ENCODE assay signal across 8 cellular contexts in the genomic region with DNA sequence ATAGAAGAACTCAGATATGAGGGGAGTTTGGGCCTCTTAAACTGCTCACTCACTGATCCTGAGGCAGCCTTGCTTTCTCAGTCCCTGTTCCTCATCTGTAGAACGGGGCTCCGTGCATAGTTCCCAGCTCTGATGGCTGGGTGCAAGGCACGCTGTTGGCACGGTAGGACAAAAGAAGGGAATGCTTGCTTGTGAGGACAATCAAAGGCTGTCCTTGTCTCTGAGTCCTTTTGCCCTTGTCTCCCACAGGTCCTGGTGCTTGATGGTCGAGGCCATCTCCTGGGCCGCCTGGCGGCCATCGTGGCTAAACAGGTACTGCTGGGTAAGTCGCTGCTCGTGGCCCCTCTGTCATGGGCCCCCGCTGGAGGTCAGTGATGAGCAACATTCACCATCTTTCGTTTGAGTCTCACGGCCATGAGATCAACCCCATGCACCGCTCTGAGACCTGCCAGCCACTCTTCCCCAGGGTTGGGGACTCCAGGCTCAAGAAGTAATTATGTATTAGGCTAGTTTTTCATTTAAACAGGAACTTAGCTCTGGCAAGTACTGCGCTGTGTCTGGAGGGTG. TPM values are rescaled to one million over a fixed set of nuclear protein-coding genes. Genes with fewer than 3 reads are reported as not detected.
DNase-seq lines count a peak whose midpoint lies in the region; ATAC-seq and TF ChIP-seq lines count a peak whose summit lies in the region.

No MANE protein-coding gene starts in this region.

- H3K4me1 ChIP-seq in fibroblast of lung (ENCODE audit: control insufficient read depth, extremely low read depth, insufficient read depth, low read length) (peaks cover 10% of the 10 kb centered on the region), mucosa of descending colon (ENCODE audit: low read depth) (peaks cover 21% of the 10 kb centered on the region)

- H3K79me2 ChIP-seq in SU-DHL-6 (ENCODE audit: insufficient read depth, low read length) (peaks cover 33% of the 10 kb centered on the region), fibroblast of lung (ENCODE audit: control insufficient read depth, insufficient read depth, low read length) (peaks cover 40% of the 10 kb centered on the region)

- H3K36me3 ChIP-seq in SU-DHL-6 (ENCODE audit: low read length) (peaks cover 35% of the 10 kb centered on the region), fibroblast of lung (ENCODE audit: control insufficient read depth, insufficient read depth, low read length) (peaks cover 27% of the 10 kb centered on the region), mucosa of descending colon (ENCODE audit: low read depth) (peaks cover 15% of the 10 kb centered on the region)

- peak overlapping the region; percentile 84 for H3K4me2 ChIP-seq in SU-DHL-6 (ENCODE audit: low read depth, low read length, poor library complexity, severe bottlenecking)
- peak overlapping the region; percentile 86 for H3K4me2 ChIP-seq in fibroblast of lung (ENCODE audit: extremely low read depth, insufficient read depth, low read length)

- H3K9me3 ChIP-seq in SU-DHL-6 (ENCODE audit: insufficient read depth, low read length) (no peaks in the 10 kb centered on the region), fibroblast of lung (ENCODE audit: control insufficient read depth, insufficient read depth, low read depth, low read length) (no peaks in the 10 kb centered on the region), mucosa of descending colon (no peaks in the 10 kb centered on the region)

- ATAC-seq in HG03354 (IDR thresholded peaks at IDR 0.05; ENCODE audit: poor library complexity, severe bottlenecking, unreplicated experiment) (no peak), GM18873 (IDR thresholded peaks at IDR 0.05; ENCODE audit: low FRiP score, unreplicated experiment) (no peak), mucosa of descending colon (no peak)

- intact Hi-C loops in mucosa of descending colon (cut with DNase I, micrococcal nuclease), result no loop called here

- DNase-seq in DMS53 (lab: John Stamatoyannopoulos, UW) (peak; percentile 40), DMS53 treated with DMSO at 0.1 percent for 48 hours (lab: John Stamatoyannopoulos, UW; ENCODE audit: unreplicated experiment) (no peak), fibroblast of lung (ENCODE audit: low read depth in 2 of 2) (no peak), mucosa of descending colon (no peak)
- peak; percentile 55 to 63 for DNase-seq in stimulated activated CD4-positive, alpha-beta T cell treated with anti-CD3 and anti-CD28 coated beads, Interleukin-2, amount 100 ng/mL, for 24 hours

- TF ChIP-seq CTCF in SU-DHL-6 (IDR thresholded peaks at IDR 0.05; ENCODE audit: insufficient read depth, low read length, poor library complexity, severe bottlenecking) (peak; percentile 46), fibroblast of lung (conservative IDR thresholded peaks at IDR 0.05 in 1 of 2, IDR thresholded peaks at IDR 0.05 in 1 of 2; ENCODE audit: low read depth in 1 of 2, low read length in 2 of 2) (no peak), mucosa of descending colon (IDR thresholded peaks at IDR 0.05) (no peak)

- H3K9me2 ChIP-seq in SU-DHL-6 (replicated peaks; ENCODE audit: insufficient read depth, low read length), result no peaks in the 10 kb centered on the region

- H3K4me3 ChIP-seq in SU-DHL-6 (ENCODE audit: insufficient read depth, low read length, poor library complexity, severe bottlenecking) (peak overlapping the region; percentile 98), fibroblast of lung (replicated peaks in 1 of 4; ENCODE audit: control extremely low read depth in 1 of 4, insufficient read depth in 1 of 4, low read depth in 3 of 4, low read length in 4 of 4) (peak overlapping the region; percentile 77 to 95 (median 85)), mucosa of descending colon (no peak overlapping the region)

- H3K9ac ChIP-seq in SU-DHL-6 (ENCODE audit: low read length), result peak overlapping the region; percentile 100
- H3K9ac ChIP-seq in fibroblast of lung (ENCODE audit: insufficient read depth, low read length), result peak overlapping the region; percentile 32

- H4K20me1 ChIP-seq in SU-DHL-6 (ENCODE audit: low read depth, low read length), result no peaks in the 10 kb centered on the region; the same call in 1 of the 2 replicates
- peaks cover 4% of the 10 kb centered on the region for H4K20me1 ChIP-seq in fibroblast of lung (ENCODE audit: control insufficient read depth, extremely low read depth, insufficient read depth, low read length)

- peaks cover 69% of the 10 kb centered on the region for H3F3A ChIP-seq in SU-DHL-6 (ENCODE audit: insufficient read depth)

- no peak overlapping the region for H2AFZ ChIP-seq in SU-DHL-6 (ENCODE audit: low read depth, low read length, severe bottlenecking)
- H2AFZ ChIP-seq in fibroblast of lung (ENCODE audit: low read length), result no peak overlapping the region

- H3K27me3 ChIP-seq in SU-DHL-6 (ENCODE audit: low read length) (no peaks in the 10 kb centered on the region), fibroblast of lung (ENCODE audit: control insufficient read depth, insufficient read depth, low read length) (no peaks in the 10 kb centered on the region)

- H3K27ac ChIP-seq in SU-DHL-6 (ENCODE audit: low read depth, low read length) (peak overlapping the region; percentile 91), fibroblast of lung (ENCODE audit: insufficient read depth, low read length) (peak overlapping the region; percentile 90)

RNA-seq across cellular contexts. Expression of a gene that starts 2.3 kb away (rescaled TPM):
- total RNA-seq in fibroblast of lung, result 3,385 and 5,250 TPM in 2 replicates
- polyA plus RNA-seq in fibroblast of lung, result 1,345 and 1,418 TPM in 2 replicates
- polyA plus RNA-seq in fibroblast of lung (2012), result 3,489 and 4,000 TPM in 2 replicates
- polyA minus RNA-seq in fibroblast of lung (ENCODE audit: low replicate concordance), result 3,123 and 3,213 TPM in 2 replicates
- total RNA-seq in mucosa of descending colon, result 1,000 to 10,000 TPM; 2,162 to 2,782 (median 2,296) TPM

RNA-seq across cellular contexts. Expression of a gene that starts 6.5 kb away (rescaled TPM):
- 2,501 and 4,026 TPM in 2 replicates for total RNA-seq in fibroblast of lung
- polyA plus RNA-seq in fibroblast of lung, result 3,448 and 3,634 TPM in 2 replicates
- polyA plus RNA-seq in fibroblast of lung (2012), result 2,802 and 3,250 TPM in 2 replicates
- polyA minus RNA-seq in fibroblast of lung (ENCODE audit: low replicate concordance), result 1,573 and 1,579 TPM in 2 replicates
- total RNA-seq in mucosa of descending colon, result 1,000 to 10,000 TPM; 1,414 to 1,682 (median 1,521) TPM

RNA-seq across cellular contexts. Expression of a gene that starts 15.7 kb away (rescaled TPM):
- total RNA-seq in fibroblast of lung, result 3.3 and 4.5 TPM in 2 replicates
- 4.3 and 4.4 TPM in 2 replicates for polyA plus RNA-seq in fibroblast of lung
- 20.5 and 20.8 TPM in 2 replicates for polyA plus RNA-seq in fibroblast of lung (2012)
- 7.2 and 15.7 TPM in 2 replicates for polyA minus RNA-seq in fibroblast of lung (ENCODE audit: low replicate concordance)
- total RNA-seq in mucosa of descending colon, result 10 to 100 TPM in 1 of 3 donors, 1 to 10 TPM in 2; 3.3 to 14.8 (median 7.8) TPM

RNA-seq across cellular contexts. Expression of a gene that starts 22.8 kb away (rescaled TPM):
- total RNA-seq in fibroblast of lung (59.0 and 90.1 TPM in 2 replicates), mucosa of descending colon (100 to 1,000 TPM; 308 to 537 (median 450) TPM)
- 30.9 and 31.4 TPM in 2 replicates for polyA plus RNA-seq in fibroblast of lung
- 65.9 and 69.0 TPM in 2 replicates for polyA plus RNA-seq in fibroblast of lung (2012)
- 33.5 and 47.4 TPM in 2 replicates for polyA minus RNA-seq in fibroblast of lung (ENCODE audit: low replicate concordance)

RNA-seq across cellular contexts. Expression of a gene that starts 36.7 kb away (rescaled TPM):
- total RNA-seq in fibroblast of lung, result 13.9 and 24.9 TPM in 2 replicates
- polyA plus RNA-seq in fibroblast of lung, result 2.4 and 4.3 TPM in 2 replicates
- 7.1 and 14.6 TPM in 2 replicates for polyA plus RNA-seq in fibroblast of lung (2012)
- 4.0 and 5.1 TPM in 2 replicates for polyA minus RNA-seq in fibroblast of lung (ENCODE audit: low replicate concordance)
- 10 to 100 TPM; 31.2 to 36.4 (median 36.3) TPM for total RNA-seq in mucosa of descending colon

Comparison
In these comparisons a context has a peak if more than half of its experiments do, and no peak if none do; other contexts are left out.
1. DNase-seq: peak in DMS53 (single experiment) and stimulated activated CD4-positive, alpha-beta T cell treated with anti-CD3 and anti-CD28 coated beads, Interleukin-2, amount 100 ng/mL, for 24 hours (2 of 2); none in DMS53 treated with DMSO at 0.1 percent for 48 hours (single experiment), fibroblast of lung (0 of 2) and mucosa of descending colon (0 of 3).